19 cellular contexts compared by ENCODE assay signal in genomic region chr7:32582036-32582435, GRCh38.
"Had no signal": no experiment of that assay in that cellular context is flagged by ENCODE, and none has a peak within 500 bp of the region (broad histone marks: within the 10 kb centered on the region; RNA-seq: fewer than 3 reads in every experiment).

No MANE protein-coding gene starts in this region.

- H3K27ac Mint-ChIP-seq: stimulated activated memory B cell treated with anti-CD40 and anti-IgM and Interleukin-4, amounts not matched to agents 10 μg/mL and 1 μg/mL and 100 μg/mL, for 72 hours; stimulated activated naive CD8-positive, alpha-beta T cell treated with anti-CD3 and anti-CD28 coated beads, Interleukin-15, Interleukin-2, amounts not matched to agents 100 ng/mL and 50 ng/mL, for 24 hours had no signal

- DNase-seq: dermis blood vessel endothelial cell; erythroblast; gastrocnemius medialis; islet precursor cell; mammary epithelial cell; mucosa of descending colon; naive thymus-derived CD8-positive, alpha-beta T cell; posterior cingulate gyrus; spleen; stimulated activated CD4-positive, alpha-beta T cell treated with anti-CD3 and anti-CD28 coated beads, Interleukin-15, amount 100 ng/mL, for 24 hours; stimulated activated CD4-positive, alpha-beta T cell treated with anti-CD3 and anti-CD28 coated beads, Interleukin-1b, Interleukin-23, amount 100 ng/mL, for 48 hours; stimulated activated CD4-positive, alpha-beta T cell treated with anti-CD3 and anti-CD28 coated beads, Interleukin-4, amount 100 ng/mL, for 24 hours; tibial artery; upper lobe of left lung had no signal

- ATAC-seq: gastrocnemius medialis; left lobe of liver; mucosa of descending colon; naive thymus-derived CD8-positive, alpha-beta T cell; sciatic nerve; stimulated activated memory B cell treated with anti-CD40 and anti-IgM and Interleukin-4, amounts not matched to agents 10 μg/mL and 1 μg/mL and 100 μg/mL, for 72 hours had no signal

- H3K27me3 ChIP-seq: gastrocnemius medialis, spleen, tibial artery, upper lobe of left lung, vagina had no signal

- H3K9me3 Mint-ChIP-seq: naive thymus-derived CD8-positive, alpha-beta T cell; stimulated activated memory B cell treated with anti-CD40 and anti-IgM and Interleukin-4, amounts not matched to agents 10 μg/mL and 1 μg/mL and 100 μg/mL, for 72 hours; stimulated activated naive CD8-positive, alpha-beta T cell treated with anti-CD3 and anti-CD28 coated beads, Interleukin-15, Interleukin-2, amounts not matched to agents 100 ng/mL and 50 ng/mL, for 24 hours had no signal

- H3K27ac ChIP-seq: gastrocnemius medialis, spleen, tibial artery, upper lobe of left lung, vagina had no signal

- H3K9me3 ChIP-seq: gastrocnemius medialis, mucosa of descending colon, spleen, tibial artery, upper lobe of left lung, vagina had no signal

- H3K27me3 Mint-ChIP-seq: naive thymus-derived CD8-positive, alpha-beta T cell; stimulated activated memory B cell treated with anti-CD40 and anti-IgM and Interleukin-4, amounts not matched to agents 10 μg/mL and 1 μg/mL and 100 μg/mL, for 72 hours; stimulated activated naive CD8-positive, alpha-beta T cell treated with anti-CD3 and anti-CD28 coated beads, Interleukin-15, Interleukin-2, amounts not matched to agents 100 ng/mL and 50 ng/mL, for 24 hours had no signal

- H3K4me3 ChIP-seq: gastrocnemius medialis, mucosa of descending colon, spleen, tibial artery, upper lobe of left lung, vagina had no signal

- H3K4me3 Mint-ChIP-seq: naive thymus-derived CD8-positive, alpha-beta T cell; stimulated activated memory B cell treated with anti-CD40 and anti-IgM and Interleukin-4, amounts not matched to agents 10 μg/mL and 1 μg/mL and 100 μg/mL, for 72 hours; stimulated activated naive CD8-positive, alpha-beta T cell treated with anti-CD3 and anti-CD28 coated beads, Interleukin-15, Interleukin-2, amounts not matched to agents 100 ng/mL and 50 ng/mL, for 24 hours had no signal
